In genomic region chr16:51971184-51971583, GRCh38 we compare ENCODE assay signal across 10 cellular contexts.
DNase-seq lines count a peak whose midpoint lies in the region; ATAC-seq and TF ChIP-seq lines count a peak whose summit lies in the region.
"Had no signal": no experiment of that assay in that cellular context is flagged by ENCODE, and none has a peak within 500 bp of the region (broad histone marks: within the 10 kb centered on the region; RNA-seq: fewer than 3 reads in every experiment).

No MANE protein-coding gene starts in this region.

- no peak overlapping the region for H3K14ac ChIP-seq in mesenchymal stem cell (ENCODE audit: low read length in 2 of 2)

- H3K4me3 ChIP-seq in LNCaP clone FGC (ENCODE audit: low read depth, low read length) (no peak overlapping the region), adrenal gland (no peak overlapping the region), mesenchymal stem cell (ENCODE audit: insufficient read depth in 1 of 2, low read depth in 1 of 2, low read length in 2 of 2) (no peak overlapping the region)
- H3K4me3 ChIP-seq: tibial artery had no signal

- H3K4me2 ChIP-seq in mesenchymal stem cell (ENCODE audit: low read length, poor library complexity, severe bottlenecking) = no peak overlapping the region

- H3K36me3 ChIP-seq in adrenal gland (replicated peaks in 1 of 2) (no peaks in the 10 kb centered on the region), mesenchymal stem cell (ENCODE audit: control insufficient read depth in 1 of 2, insufficient read depth in 2 of 2, low read depth in 1 of 2, low read length in 2 of 2) (no peaks in the 10 kb centered on the region)
- H3K36me3 ChIP-seq: tibial artery had no signal

- H4K91ac ChIP-seq in mesenchymal stem cell (ENCODE audit: low read length) = no peak overlapping the region

- no peaks in the 10 kb centered on the region for H3K79me1 ChIP-seq in mesenchymal stem cell (replicated peaks; ENCODE audit: low read length, poor library complexity, severe bottlenecking)

- H3K4me1 ChIP-seq in adrenal gland (replicated peaks in 1 of 2) (no peaks in the 10 kb centered on the region), mesenchymal stem cell (ENCODE audit: control insufficient read depth, insufficient read depth, low read depth, low read length) (no peaks in the 10 kb centered on the region)
- H3K4me1 ChIP-seq: tibial artery had no signal

- no peak overlapping the region for H2AFZ ChIP-seq in mesenchymal stem cell (ENCODE audit: low read depth, low read length)

- H3K27me3 ChIP-seq in adrenal gland = no peaks in the 10 kb centered on the region
- no peaks in the 10 kb centered on the region for H3K27me3 ChIP-seq in mesenchymal stem cell (ENCODE audit: control insufficient read depth in 1 of 2, insufficient read depth in 1 of 2, low read length in 2 of 2)
- H3K27me3 ChIP-seq: tibial artery had no signal

- H4K8ac ChIP-seq in mesenchymal stem cell (ENCODE audit: low read length) = no peak overlapping the region

- H2BK12ac ChIP-seq in mesenchymal stem cell (ENCODE audit: low read length in 2 of 2) = no peak overlapping the region

- no peak overlapping the region for H2BK120ac ChIP-seq in mesenchymal stem cell (ENCODE audit: low read depth, low read length)

- 38 to 50% (median 41%) methylated on average over 4 of the region's 4 CpGs for WGBS in adrenal gland, 4 donors
- 49% methylated on average over 2 of the region's 4 CpGs for WGBS in mesenchymal stem cell

- no peak overlapping the region for H3K18ac ChIP-seq in mesenchymal stem cell (ENCODE audit: low read depth in 1 of 2, low read length in 2 of 2)

- no peak overlapping the region for H2AK5ac ChIP-seq in mesenchymal stem cell (ENCODE audit: low read length, severe bottlenecking)

- DNase-seq in D341Med (ENCODE audit: low spot score) = peak; percentile 61
- no peak for DNase-seq in LNCaP clone FGC (ENCODE audit: low read depth)
- DNase-seq in adrenal gland = peak in 2 of 7 donors; percentile 32 to 38
- peak; percentile 34 for DNase-seq in mesenchymal stem cell
- DNase-seq in sciatic nerve (ENCODE audit: low spot score) = no peak
- DNase-seq in NCI-H146 treated with DMSO at 0.1 percent for 48 hours (lab: John Stamatoyannopoulos, UW; ENCODE audit: unreplicated experiment) = no peak
- DNase-seq in DMS79 treated with DMSO at 0.1 percent for 48 hours (lab: John Stamatoyannopoulos, UW) = no peak
- DNase-seq in cardiac septum (ENCODE audit: low spot score) = no peak
- DNase-seq: activated effector memory CD4-positive, alpha-beta T cell treated with anti-CD3 and anti-CD28 coated beads, Interleukin-2, amount 50 U/mL, for 16 hours; tibial artery had no signal

- no peak overlapping the region for H2BK15ac ChIP-seq in mesenchymal stem cell (ENCODE audit: low read depth, poor library complexity, severe bottlenecking)

- H3K9me3 ChIP-seq in adrenal gland (replicated peaks in 1 of 3) (no peaks in the 10 kb centered on the region), mesenchymal stem cell (ENCODE audit: control insufficient read depth, low read length) (no peaks in the 10 kb centered on the region)
- H3K9me3 ChIP-seq: tibial artery had no signal

- no peak for TF ChIP-seq POLR2A in adrenal gland (IDR thresholded peaks at IDR 0.05)

- no peak overlapping the region for H3K9ac ChIP-seq in mesenchymal stem cell (ENCODE audit: low read length)

- TF ChIP-seq CTCF in LNCaP clone FGC (IDR thresholded peaks at IDR 0.05; ENCODE audit: control insufficient read depth, extremely low read depth, insufficient read depth) (peak; percentile 57), adrenal gland (IDR thresholded peaks at IDR 0.05) (peak; percentile 14 to 32 (median 23))

- intact Hi-C loops in adrenal gland (cut with DNase I) = no loop called here
- intact Hi-C loops in sciatic nerve (cut with DNase I) = no loop called here
- intact Hi-C loops in cardiac septum (cut with DNase I) = no loop called here

- H3K27ac ChIP-seq in adrenal gland = no peak overlapping the region
- no peak overlapping the region for H3K27ac ChIP-seq in mesenchymal stem cell (ENCODE audit: low read length, poor library complexity, severe bottlenecking)
- H3K27ac ChIP-seq: tibial artery had no signal

- no peak overlapping the region for H3K4ac ChIP-seq in mesenchymal stem cell (ENCODE audit: low read depth in 1 of 2, low read length in 2 of 2)

- H3K23ac ChIP-seq in mesenchymal stem cell (ENCODE audit: low read length in 2 of 2) = no peak overlapping the region

- no peak overlapping the region for H2BK5ac ChIP-seq in mesenchymal stem cell (ENCODE audit: low read depth, low read length, poor library complexity, severe bottlenecking)

- no peak for ATAC-seq in sciatic nerve

Comparison
In these comparisons a context has a peak if more than half of its experiments do, and no peak if none do; other contexts are left out.
1. DNase-seq: peak in D341Med (single experiment) and mesenchymal stem cell (single experiment); none in LNCaP clone FGC (single experiment), sciatic nerve (single experiment), NCI-H146 treated with DMSO at 0.1 percent for 48 hours (single experiment), DMS79 treated with DMSO at 0.1 percent for 48 hours (single experiment) and cardiac septum (single experiment).